31 cellular contexts compared by ENCODE assay signal in the genomic region with DNA sequence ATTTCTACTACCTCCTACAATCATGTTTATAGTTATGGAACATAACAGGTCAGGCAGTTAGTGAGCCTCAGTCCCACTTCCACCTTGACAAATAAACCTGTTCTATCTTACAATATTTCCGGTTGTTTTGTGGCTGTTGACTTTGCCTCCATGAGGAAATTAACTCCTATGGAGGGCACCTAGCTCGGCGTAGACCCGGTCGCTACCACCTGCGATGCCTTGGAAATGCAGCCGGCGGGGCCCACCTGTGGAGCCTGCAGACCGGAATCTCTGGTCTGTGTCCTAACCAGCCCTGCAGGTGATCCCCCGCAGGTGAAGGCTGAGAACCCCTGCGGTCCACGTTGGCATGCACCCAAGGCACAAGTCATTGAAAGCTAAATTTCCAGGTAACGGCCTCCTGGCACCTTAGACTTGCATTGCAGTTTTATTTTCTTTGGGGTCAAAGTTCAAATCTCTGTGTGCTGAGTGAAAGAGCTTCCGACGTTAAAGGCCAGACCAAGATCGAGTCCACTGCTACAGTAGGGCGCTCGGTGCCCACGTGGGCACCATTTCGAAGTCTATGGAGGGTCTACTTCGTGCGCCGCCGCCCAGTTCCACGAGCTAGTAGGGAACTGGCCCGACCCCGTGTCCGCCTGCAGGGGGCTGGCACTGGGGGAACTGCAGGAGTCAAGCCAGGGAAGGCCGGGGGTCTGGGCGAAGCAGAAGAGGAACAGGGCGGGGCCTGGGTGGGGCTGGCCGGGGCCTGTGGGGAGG. TPM values are rescaled to one million over a fixed set of nuclear protein-coding genes. Genes with fewer than 3 reads are reported as not detected.
DNase-seq lines count a peak whose midpoint lies in the region; ATAC-seq, FAIRE-seq and TF ChIP-seq lines count a peak whose summit lies in the region.
"Had no signal": no experiment of that assay in that cellular context is flagged by ENCODE, and none has a peak within 500 bp of the region (broad histone marks: within the 10 kb centered on the region; RNA-seq: fewer than 3 reads in every experiment).

No MANE protein-coding gene starts in this region.

- no peaks in the 10 kb centered on the region for H4K20me1 ChIP-seq in HepG2 (ENCODE audit: insufficient read depth, low read length)
- H4K20me1 ChIP-seq in mammary epithelial cell (ENCODE audit: insufficient read depth, low read length), result no peaks in the 10 kb centered on the region

- TF ChIP-seq EP300 in HepG2 (IDR thresholded peaks at IDR 0.05; ENCODE audit: low read depth in 2 of 2, low read length in 2 of 2) (no peak), HepG2 (CRISPR knock-in tag; IDR thresholded peaks at IDR 0.05; ENCODE audit: borderline replicate concordance) (no peak)

- H3K4me1 ChIP-seq in liver (ENCODE audit: control insufficient read depth in 4 of 4, insufficient read depth in 4 of 4, low read length in 3 of 4), result peaks cover 0 to 4% (median under 1%) of the 10 kb centered on the region in 4 donors
- no peaks in the 10 kb centered on the region for H3K4me1 ChIP-seq in HepG2 (ENCODE audit: insufficient read depth, low read length)
- no peaks in the 10 kb centered on the region for H3K4me1 ChIP-seq in body of pancreas
- H3K4me1 ChIP-seq in mammary epithelial cell (ENCODE audit: insufficient read depth, low read length), result no peaks in the 10 kb centered on the region
- H3K4me1 ChIP-seq: right lobe of liver had no signal

- H3K27me3 ChIP-seq in liver (ENCODE audit: control insufficient read depth in 4 of 4, insufficient read depth in 4 of 4, low read length in 3 of 4), result peaks cover 0 to 10% (median 4%) of the 10 kb centered on the region in 4 donors
- peaks cover 0 to 12% of the 10 kb centered on the region in 2 experiments; a peak in 2 of 5 replicates for H3K27me3 ChIP-seq in HepG2 (ENCODE audit: control insufficient read depth in 1 of 2, insufficient read depth in 2 of 2, low read length in 2 of 2)
- no peaks in the 10 kb centered on the region for H3K27me3 ChIP-seq in body of pancreas
- H3K27me3 ChIP-seq in mammary epithelial cell (ENCODE audit: insufficient read depth, low read length), result no peaks in the 10 kb centered on the region

- no peak for TF ChIP-seq POLR2A in HepG2 (IDR thresholded peaks at IDR 0.05; ENCODE audit: insufficient read depth in 1 of 2, low read depth in 2 of 2, low read length in 2 of 2)
- no peak for TF ChIP-seq POLR2A in body of pancreas (IDR thresholded peaks at IDR 0.05)

- POLR2A ChIA-PET in HepG2 (lab: Yijun Ruan, JAX), result no interaction called here

- H3K36me3 ChIP-seq in liver (ENCODE audit: control insufficient read depth in 4 of 4, insufficient read depth in 3 of 4, low read depth in 1 of 4, low read length in 3 of 4), result no peaks in the 10 kb centered on the region
- H3K36me3 ChIP-seq in HepG2 (replicated peaks in 1 of 2; ENCODE audit: control insufficient read depth in 1 of 2, insufficient read depth in 2 of 2, low read length in 2 of 2), result no peaks in the 10 kb centered on the region
- H3K36me3 ChIP-seq in body of pancreas (replicated peaks in 1 of 2; ENCODE audit: insufficient read depth in 1 of 2, low read depth in 2 of 2), result no peaks in the 10 kb centered on the region
- no peaks in the 10 kb centered on the region for H3K36me3 ChIP-seq in mammary epithelial cell (ENCODE audit: insufficient read depth, low read length)
- H3K36me3 ChIP-seq: esophagus squamous epithelium, right lobe of liver had no signal

- H2AFZ ChIP-seq in HepG2 (ENCODE audit: low read length) (no peak overlapping the region), mammary epithelial cell (ENCODE audit: low read depth, low read length) (no peak overlapping the region)
- H2AFZ ChIP-seq: PC-9 had no signal

- H3K4me2 ChIP-seq in HepG2 (ENCODE audit: low read depth, low read length) (no peak overlapping the region), mammary epithelial cell (ENCODE audit: insufficient read depth, low read depth, low read length) (no peak overlapping the region)
- H3K4me2 ChIP-seq: PC-9 had no signal

- H3K9ac ChIP-seq in liver (ENCODE audit: low read depth in 1 of 2, low read length in 2 of 2) (no peak overlapping the region), HepG2 (ENCODE audit: insufficient read depth, low read depth, low read length) (no peak overlapping the region), mammary epithelial cell (ENCODE audit: insufficient read depth, low read length) (no peak overlapping the region)

- dilution Hi-C loops in mammary epithelial cell (cut with HindIII; ENCODE audit: low sequenced_read_pairs), result no loop called here

- intact Hi-C loops in HepG2 (cut with micrococcal nuclease; ENCODE audit: unreplicated experiment) (no loop called here), body of pancreas (cut with DNase I) (loop anchor here (5.0 kb wide), 1 partner anchor 290 kb away; no protein-coding TSS in a partner anchor), mammary epithelial cell (cut with micrococcal nuclease) (loop anchor here (5.0 kb wide), 1 partner anchor 410 kb away; no protein-coding TSS in a partner anchor)

- no peak for DNase-seq in HepG2 (ENCODE audit: low spot score)
- peak; percentile 94 for DNase-seq in NCI-H146 (lab: John Stamatoyannopoulos, UW)
- DNase-seq in body of pancreas, result no peak
- no peak for DNase-seq in mammary epithelial cell
- DNase-seq in T-helper 1 cell, result no peak
- DNase-seq: activated CD4-positive, alpha-beta T cell treated with anti-CD3 and anti-CD28 coated beads, Interleukin-2, amount 10 ng/mL, durations not matched to agents 7 days and 5 days; activated gamma-delta T cell treated with Interleukin-2 at 50 U/mL for 16 hours; activated T-cell treated with anti-CD3 and anti-CD28 coated beads, Interleukin-2, amount 50 U/mL, for 24 hours; esophagus squamous epithelium; H9; hippocampal formation; left cardiac atrium; mesenchymal stem cell; NCI-H2227 treated with DMSO at 0.1 percent for 48 hours; NK-92 treated with Interleukin-12 subunit alpha and Interleukin-12 subunit beta, amount 100 ng/mL, for 24 hours; PC-9; right lobe of liver; SHP77; stimulated activated CD4-positive, alpha-beta T cell treated with anti-CD3 and anti-CD28 coated beads, Interleukin-12 subunit alpha, Interleukin-12 subunit beta, amount 100 ng/mL, for 4 hours; stimulated activated CD4-positive, alpha-beta T cell treated with anti-CD3 and anti-CD28 coated beads, Interleukin-4, amount 100 ng/mL, for 1 hour; substantia nigra had no signal

- TF ChIP-seq RAD21 in liver (IDR thresholded peaks at IDR 0.05), result no peak
- TF ChIP-seq RAD21 in HepG2 (CRISPR knock-in tag; IDR thresholded peaks at IDR 0.05), result no peak

- no TSS peak for BruUV-seq in HepG2 (replicated peaks; lab: Mats Ljungman, UMichigan)
- BruUV-seq in mammary epithelial cell (replicated peaks; lab: Mats Ljungman, UMichigan), result no TSS peak

- H3K27ac ChIP-seq in liver (ENCODE audit: low read depth in 1 of 2, low read length in 2 of 2) (no peak overlapping the region), HepG2 (ENCODE audit: extremely low read length, insufficient read depth, low read length) (no peak overlapping the region), body of pancreas (no peak overlapping the region), mammary epithelial cell (ENCODE audit: insufficient read depth, low read depth, low read length) (no peak overlapping the region)
- H3K27ac ChIP-seq: C4-2B, esophagus squamous epithelium, PC-9, right lobe of liver had no signal

- H3K9me3 ChIP-seq in liver (ENCODE audit: control insufficient read depth in 4 of 4, low read length in 3 of 4), result peaks cover 0 to 6% (median 2%) of the 10 kb centered on the region in 4 donors
- no peaks in the 10 kb centered on the region for H3K9me3 ChIP-seq in HepG2 (ENCODE audit: low read length)
- H3K9me3 ChIP-seq in body of pancreas, result no peaks in the 10 kb centered on the region
- H3K9me3 ChIP-seq in mammary epithelial cell (replicated peaks; ENCODE audit: insufficient read depth, low read length), result peaks cover 3% of the 10 kb centered on the region
- H3K9me3 ChIP-seq: esophagus squamous epithelium, right lobe of liver had no signal

- CTCF ChIA-PET in HepG2 (lab: Yijun Ruan, JAX; ENCODE audit: low intra/inter-chr PET ratio, low total read pairs) (no interaction called here), mammary epithelial cell (lab: Charles Lee; ENCODE audit: low non-redundant PET) (no interaction called here)

- ATAC-seq in HepG2, result no peak
- ATAC-seq in body of pancreas, result peak; percentile 21
- no peak for ATAC-seq in GM21390 (IDR thresholded peaks at IDR 0.05; ENCODE audit: unreplicated experiment)
- no peak for ATAC-seq in GM21367 (IDR thresholded peaks at IDR 0.05; ENCODE audit: unreplicated experiment)
- ATAC-seq: left cardiac atrium, right lobe of liver had no signal

- in situ Hi-C loops in HepG2 (cut with HindIII; ENCODE audit: extremely low pct_ligation_motif_present, low pct_unique_long_range_greater_than_20kb) (loop anchor here (5.0 kb wide), 1 partner anchor 290 kb away; no protein-coding TSS in a partner anchor), mammary epithelial cell (cut with MboI; ENCODE audit: low sequenced_read_pairs in 2 of 2) (loop anchor here in 1 of 2 donors (10.0 kb wide), 1 partner anchor 282 kb away; no protein-coding TSS in a partner anchor)

- 61% methylated on average over 32 of the region's 32 CpGs for WGBS in liver
- WGBS in HepG2 (ENCODE audit: low lambda C conversion rate), result 65% methylated on average over 23 of the region's 32 CpGs
- WGBS in body of pancreas, 2 donors, result 62 to 70% methylated on average over 17 to 32 of the region's 32 CpGs
- 86% methylated on average over 15 of the region's 32 CpGs for WGBS in mammary epithelial cell (ENCODE audit: low coverage, missing lambda C conversion rate)

- no peak for FAIRE-seq in HepG2 (lab: Jason Lieb, UNC)
- FAIRE-seq: astrocyte, frontal cortex had no signal

- no peaks in the 10 kb centered on the region for H3K79me2 ChIP-seq in HepG2 (ENCODE audit: insufficient read depth, low read length)
- H3K79me2 ChIP-seq in mammary epithelial cell (ENCODE audit: insufficient read depth, low read length), result no peaks in the 10 kb centered on the region

- H3K4me3 ChIP-seq in liver (ENCODE audit: low read depth in 1 of 3, low read length in 3 of 3) (no peak overlapping the region), HepG2 (replicated peaks in 1 of 3; ENCODE audit: insufficient read depth in 1 of 3, low read depth in 2 of 3, low read length in 3 of 3) (no peak overlapping the region), body of pancreas (no peak overlapping the region), mammary epithelial cell (replicated peaks in 1 of 3; ENCODE audit: insufficient read depth in 1 of 3, low read depth in 2 of 3, low read length in 3 of 3) (no peak overlapping the region)
- H3K4me3 ChIP-seq: esophagus squamous epithelium, PC-9, right lobe of liver had no signal

- TF ChIP-seq CTCF in liver (IDR thresholded peaks at IDR 0.05; ENCODE audit: low read depth, low read length, missing input control) (no peak), HepG2 (CRISPR knock-in tag; IDR thresholded peaks at IDR 0.05) (no peak), body of pancreas (IDR thresholded peaks at IDR 0.05) (no peak), mammary epithelial cell (conservative IDR thresholded peaks at IDR 0.05 in 1 of 2, IDR thresholded peaks at IDR 0.05 in 1 of 2; ENCODE audit: extremely low read depth in 1 of 2, insufficient read depth in 1 of 2, low read depth in 1 of 2, low read length in 2 of 2) (no peak)

RNA-seq across cellular contexts. Expression of a gene that starts 0.8 kb away (rescaled TPM):
- total RNA-seq in liver (not detected), HepG2 (2016; rRNA removed; fragmentation: Illumina TruSeq; extraction: Trizol) (not detected in 2 replicates), body of pancreas (not detected), mammary epithelial cell (not detected)
- polyA plus RNA-seq in liver (under 1 TPM in 1 of 2 donors, not detected in 1; 0.01 TPM), HepG2 (2011; rRNA removed) (not detected in 2 replicates), mammary epithelial cell (not detected)
- not detected in 2 replicates for total RNA-seq in HepG2 (2016; cell fraction: cytosol; rRNA removed; fragmentation: Illumina TruSeq; extraction: Trizol; ENCODE audit: low read depth)
- not detected in 2 replicates for total RNA-seq in HepG2 (2016; cell fraction: insoluble cytoplasmic fraction; rRNA removed; fragmentation: Illumina TruSeq; extraction: Trizol)
- total RNA-seq in HepG2 (2016; cell fraction: membrane; rRNA removed; fragmentation: Illumina TruSeq; extraction: Trizol), result not detected in 2 replicates
- total RNA-seq in HepG2 (2016; cell fraction: nucleus; rRNA removed; fragmentation: Illumina TruSeq; extraction: Trizol), result not detected in 2 replicates
- polyA plus RNA-seq in HepG2 (2011; cell fraction: cytosol; rRNA removed), result not detected in 2 replicates
- polyA plus RNA-seq in HepG2 (2011; cell fraction: nucleus; rRNA removed), result not detected in 2 replicates
- not detected in 2 replicates for polyA plus RNA-seq in HepG2 (2012)
- polyA plus RNA-seq in HepG2 (2016; cell fraction: cytosol; fragmentation: Illumina TruSeq; extraction: Trizol; ENCODE audit: low read depth), result not detected in 2 replicates
- polyA plus RNA-seq in HepG2 (2016; cell fraction: insoluble cytoplasmic fraction; fragmentation: Illumina TruSeq; extraction: Trizol; ENCODE audit: low read depth), result not detected in 2 replicates
- polyA plus RNA-seq in HepG2 (2016; cell fraction: membrane; fragmentation: Illumina TruSeq; extraction: Trizol; ENCODE audit: low read depth), result not detected in 2 replicates
- polyA plus RNA-seq in HepG2 (2016; cell fraction: nucleus; fragmentation: Illumina TruSeq; extraction: Trizol; ENCODE audit: insufficient read depth, low read depth), result not detected in 2 replicates
- not detected in 2 replicates for polyA minus RNA-seq in HepG2 (2011; rRNA and poly(A)+ RNA removed; ENCODE audit: low replicate concordance)
- not detected in 2 replicates for polyA minus RNA-seq in HepG2 (2011; cell fraction: cytosol; rRNA and poly(A)+ RNA removed)
- polyA minus RNA-seq in HepG2 (2011; cell fraction: nucleus; rRNA and poly(A)+ RNA removed), result not detected in 2 replicates
- not detected for polyA minus RNA-seq in mammary epithelial cell
- total RNA-seq: activated CD4-positive, alpha-beta T cell treated with anti-CD3 and anti-CD28 coated beads, Interleukin-2, amount 10 ng/mL, durations not matched to agents 7 days and 5 days; astrocyte; frontal cortex; H9; left cardiac atrium; MCF 10A; PC-9; posterior vena cava; right lobe of liver had no signal
- polyA plus RNA-seq: AG04450, urinary bladder had no signal
